Comparison of ENCODE assay signal across 1 cellular context in genomic region chr7:768881-769504, GRCh38.
TF ChIP-seq lines count a peak whose summit lies in the region.

No MANE protein-coding gene starts in this region.

TF ChIP-seq in GM23338, 12 proteins besides CTCF, POLR2A, EP300 and RAD21 (continued from another document):
- no peak for TF ChIP-seq ZNF462 (CRISPR knock-in tag; IDR thresholded peaks at IDR 0.05)
